Comparison of ENCODE assay signal across 19 cellular contexts in genomic region chr3:187290561-187290960, GRCh38. TPM values are rescaled to one million over a fixed set of nuclear protein-coding genes. Genes with fewer than 3 reads are reported as not detected.
A peak's percentile ranks its signal among the peaks of the same experiment; 100 is the strongest.
DNase-seq lines count a peak whose midpoint lies in the region; ATAC-seq and TF ChIP-seq lines count a peak whose summit lies in the region.
"Had no signal": no experiment of that assay in that cellular context is flagged by ENCODE, and none has a peak within 500 bp of the region (broad histone marks: within the 10 kb centered on the region; RNA-seq: fewer than 3 reads in every experiment).

No MANE protein-coding gene starts in this region.

- no peaks in the 10 kb centered on the region for H3K79me1 ChIP-seq in mesenchymal stem cell (replicated peaks; ENCODE audit: low read length, poor library complexity, severe bottlenecking)

- no peaks in the 10 kb centered on the region for H3K36me3 ChIP-seq in HUES48 (ENCODE audit: control insufficient read depth, insufficient read depth, low read length)
- H3K36me3 ChIP-seq in colonic mucosa: no peaks in the 10 kb centered on the region
- H3K36me3 ChIP-seq in mesenchymal stem cell (ENCODE audit: control insufficient read depth in 1 of 2, insufficient read depth in 2 of 2, low read depth in 1 of 2, low read length in 2 of 2): peaks cover 0 to 2% of the 10 kb centered on the region in 2 experiments
- H3K36me3 ChIP-seq in suprapubic skin: no peaks in the 10 kb centered on the region
- H3K36me3 ChIP-seq: ascending aorta had no signal

- H3K23ac ChIP-seq in mesenchymal stem cell (ENCODE audit: low read length in 2 of 2): no peak overlapping the region

- H2BK12ac ChIP-seq in mesenchymal stem cell (ENCODE audit: low read length in 2 of 2): no peak overlapping the region

- H2BK15ac ChIP-seq in mesenchymal stem cell (ENCODE audit: low read depth, poor library complexity, severe bottlenecking): no peak overlapping the region

- no peak overlapping the region for H4K8ac ChIP-seq in mesenchymal stem cell (ENCODE audit: low read length)

- no peak for ATAC-seq in HG02973 (IDR thresholded peaks at IDR 0.05; ENCODE audit: unreplicated experiment)
- ATAC-seq: activated CD8-positive, alpha-beta memory T cell treated with anti-CD3 and anti-CD28 coated beads, Interleukin-2, amount 10 ng/mL, durations not matched to agents 7 days and 5 days; HCT116; naive thymus-derived CD8-positive, alpha-beta T cell had no signal

- no CpG with 5 or more reads among the region's 1 CpG for WGBS in mesenchymal stem cell
- WGBS in suprapubic skin: 48% methylated on average over 1 of the region's 1 CpG

- TF ChIP-seq EP300 in suprapubic skin (IDR thresholded peaks at IDR 0.05): no peak

- no peak for TF ChIP-seq POLR2A in suprapubic skin (IDR thresholded peaks at IDR 0.05)

- 0 out of 2 replicates have a peak, but pooled peaks cover 20% of the 10 kb centered on the region for H3K27me3 ChIP-seq in HUES48 (ENCODE audit: control insufficient read depth, insufficient read depth, low read length)
- H3K27me3 ChIP-seq in colonic mucosa: no peaks in the 10 kb centered on the region
- H3K27me3 ChIP-seq in mesenchymal stem cell (ENCODE audit: control insufficient read depth in 1 of 2, insufficient read depth in 1 of 2, low read length in 2 of 2): no peaks in the 10 kb centered on the region
- no peaks in the 10 kb centered on the region for H3K27me3 ChIP-seq in suprapubic skin
- H3K27me3 ChIP-seq: ascending aorta had no signal

- no peak overlapping the region for H2BK120ac ChIP-seq in mesenchymal stem cell (ENCODE audit: low read depth, low read length)

- no peak overlapping the region for H3K27ac ChIP-seq in HUES48 (ENCODE audit: low read depth, low read length)
- H3K27ac ChIP-seq in colonic mucosa: peak overlapping the region; percentile 36
- H3K27ac ChIP-seq in mesenchymal stem cell (ENCODE audit: low read length, poor library complexity, severe bottlenecking): no peak overlapping the region
- no peak overlapping the region for H3K27ac ChIP-seq in suprapubic skin

- no peak for TF ChIP-seq CTCF in colonic mucosa (IDR thresholded peaks at IDR 0.05)
- no peak for TF ChIP-seq CTCF in suprapubic skin (IDR thresholded peaks at IDR 0.05)

- H3K4me3 ChIP-seq in HUES48 (ENCODE audit: low read depth, low read length): peak overlapping the region; percentile 63
- peak overlapping the region; percentile 10 for H3K4me3 ChIP-seq in colonic mucosa
- peak overlapping the region in 1 of 2 experiments; percentile 91 for H3K4me3 ChIP-seq in mesenchymal stem cell (ENCODE audit: insufficient read depth in 1 of 2, low read depth in 1 of 2, low read length in 2 of 2)
- peak overlapping the region; percentile 37 for H3K4me3 ChIP-seq in suprapubic skin

- intact Hi-C loops in colonic mucosa (cut with DNase I): no loop called here
- intact Hi-C loops in head of caudate nucleus (cut with DNase I): loop anchor here (10.0 kb wide), 1 partner anchor 76 kb away; no protein-coding TSS in a partner anchor

- H4K91ac ChIP-seq in mesenchymal stem cell (ENCODE audit: low read length): no peak overlapping the region

- H3K4me1 ChIP-seq in HUES48 (ENCODE audit: control insufficient read depth, insufficient read depth, low read length) (peaks cover 23% of the 10 kb centered on the region), colonic mucosa (no peaks in the 10 kb centered on the region), mesenchymal stem cell (ENCODE audit: control insufficient read depth, insufficient read depth, low read depth, low read length) (peaks cover 6% of the 10 kb centered on the region), suprapubic skin (peaks cover 27% of the 10 kb centered on the region)

- H3K14ac ChIP-seq in mesenchymal stem cell (ENCODE audit: low read length in 2 of 2): no peak overlapping the region

- H3K9ac ChIP-seq in HUES48 (ENCODE audit: low read depth, low read length) (no peak overlapping the region), colonic mucosa (ENCODE audit: low read depth in 2 of 2, low read length in 2 of 2) (no peak overlapping the region), mesenchymal stem cell (ENCODE audit: low read length) (peak overlapping the region; percentile 96)

- H3K18ac ChIP-seq in mesenchymal stem cell (ENCODE audit: low read depth in 1 of 2, low read length in 2 of 2): no peak overlapping the region

- no peak overlapping the region for H3K4ac ChIP-seq in mesenchymal stem cell (ENCODE audit: low read depth in 1 of 2, low read length in 2 of 2)

- no peak overlapping the region for H2AFZ ChIP-seq in mesenchymal stem cell (ENCODE audit: low read depth, low read length)

- no peak overlapping the region for H2BK5ac ChIP-seq in mesenchymal stem cell (ENCODE audit: low read depth, low read length, poor library complexity, severe bottlenecking)

- H3K4me2 ChIP-seq in mesenchymal stem cell (ENCODE audit: low read length, poor library complexity, severe bottlenecking): no peak overlapping the region

- no peaks in the 10 kb centered on the region for H3K9me3 ChIP-seq in HUES48 (ENCODE audit: control insufficient read depth, insufficient read depth, low read length)
- no peaks in the 10 kb centered on the region for H3K9me3 ChIP-seq in colonic mucosa
- no peaks in the 10 kb centered on the region for H3K9me3 ChIP-seq in mesenchymal stem cell (ENCODE audit: control insufficient read depth, low read length)
- no peaks in the 10 kb centered on the region for H3K9me3 ChIP-seq in suprapubic skin
- H3K9me3 ChIP-seq: ascending aorta had no signal

- no peak for DNase-seq in colonic mucosa
- DNase-seq in mesenchymal stem cell: peak; percentile 68
- no peak for DNase-seq in suprapubic skin (ENCODE audit: low spot score in 2 of 2)
- no peak for DNase-seq in NOMO-1 (lab: John Stamatoyannopoulos, UW; ENCODE audit: unreplicated experiment in 2 of 2)
- DNase-seq in head of caudate nucleus: no peak
- DNase-seq: activated CD8-positive, alpha-beta memory T cell treated with anti-CD3 and anti-CD28 coated beads, Interleukin-2, amount 10 ng/mL, durations not matched to agents 7 days and 5 days; activated effector memory CD4-positive, alpha-beta T cell treated with Interleukin-2 at 50 U/mL for 16 hours; DMS53; MM.1S; naive thymus-derived CD8-positive, alpha-beta T cell; NCI-H1694 treated with DMSO at 0.1 percent for 48 hours; NCI-H446 treated with DMSO at 0.1 percent for 48 hours; SHP77 treated with DMSO at 0.1 percent for 48 hours; stimulated activated CD4-positive, alpha-beta T cell treated with anti-CD3 and anti-CD28 coated beads, Interleukin-1b, Interleukin-23, amount 100 ng/mL, for 48 hours had no signal

- no peak overlapping the region for H2AK5ac ChIP-seq in mesenchymal stem cell (ENCODE audit: low read length, severe bottlenecking)

RNA-seq across cellular contexts. Expression of gene MASP1, which starts 1.0 kb away (rescaled TPM):
- total RNA-seq in colonic mucosa: 10 to 100 TPM in 1 of 2 donors, under 1 TPM in 1; 0.52 to 11.1 TPM
- 57.8 TPM for polyA plus RNA-seq in mesenchymal stem cell (2013, experiment 1 of 2)
- 58.9 TPM for polyA plus RNA-seq in mesenchymal stem cell (2013, experiment 2 of 2)
- total RNA-seq in suprapubic skin: 1 to 10 TPM; 1.0 to 6.0 (median 2.4) TPM
- total RNA-seq: activated CD8-positive, alpha-beta memory T cell treated with anti-CD3 and anti-CD28 coated beads, Interleukin-2, amount 10 ng/mL, durations not matched to agents 7 days and 5 days; naive thymus-derived CD8-positive, alpha-beta T cell; T-helper 2 cell treated with Interferon-gamma antibody and Interleukin-4, amounts not matched to agents 100 ng/mL and 5 ng/mL, for 36 hours had no signal
- polyA plus RNA-seq: naive thymus-derived CD8-positive, alpha-beta T cell had no signal
